24 cellular contexts compared by ENCODE assay signal in the genomic region with DNA sequence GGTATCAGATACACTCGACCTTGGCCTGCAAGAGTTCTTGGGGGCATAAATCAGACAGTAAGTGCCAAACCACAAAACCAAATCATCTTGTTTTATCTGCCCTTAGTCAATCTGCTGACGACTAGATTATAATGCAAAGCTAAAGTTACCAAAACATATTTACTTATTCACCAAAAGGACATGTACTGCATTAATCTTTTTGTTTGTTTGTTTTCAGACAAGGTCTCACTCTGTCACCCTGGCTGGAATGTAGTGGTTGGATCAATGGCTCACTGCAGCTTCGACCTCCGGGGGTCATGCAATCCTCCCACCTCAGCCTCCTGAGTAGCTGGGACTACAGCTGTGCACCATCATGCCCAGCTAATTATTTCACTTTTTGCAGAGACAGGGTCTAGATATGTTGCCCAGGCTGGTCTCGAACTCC.
"Had no signal": no experiment of that assay in that cellular context is flagged by ENCODE, and none has a peak within 500 bp of the region (broad histone marks: within the 10 kb centered on the region; RNA-seq: fewer than 3 reads in every experiment).

No MANE protein-coding gene starts in this region.

- H3K36me3 Mint-ChIP-seq: activated naive CD4-positive, alpha-beta T cell treated with anti-CD3 and anti-CD28 coated beads, Interleukin-2, amount 10 ng/mL, durations not matched to agents 7 days and 5 days had no signal

- H3K27ac ChIP-seq: ascending aorta, breast epithelium, esophagus muscularis mucosa, hepatocyte, left lung, neural progenitor cell, psoas muscle, tibial nerve, VCaP had no signal

- H3K27me3 ChIP-seq: ascending aorta, breast epithelium, esophagus muscularis mucosa, hepatocyte, left lung, neural progenitor cell, tibial nerve had no signal

- H3K4me1 Mint-ChIP-seq: activated naive CD4-positive, alpha-beta T cell treated with anti-CD3 and anti-CD28 coated beads, Interleukin-2, amount 10 ng/mL, durations not matched to agents 7 days and 5 days; activated naive CD8-positive, alpha-beta T cell treated with anti-CD3 and anti-CD28 coated beads, Interleukin-2, amount 50 U/mL, for 24 hours had no signal

- ATAC-seq: activated naive CD8-positive, alpha-beta T cell treated with anti-CD3 and anti-CD28 coated beads, Interleukin-2, amount 50 U/mL, for 24 hours; left lung; psoas muscle; right cardiac atrium had no signal

- H3K27me3 Mint-ChIP-seq: activated naive CD4-positive, alpha-beta T cell treated with anti-CD3 and anti-CD28 coated beads, Interleukin-2, amount 10 ng/mL, durations not matched to agents 7 days and 5 days; activated naive CD8-positive, alpha-beta T cell treated with anti-CD3 and anti-CD28 coated beads, Interleukin-2, amount 50 U/mL, for 24 hours; stimulated activated naive CD8-positive, alpha-beta T cell treated with anti-CD3 and anti-CD28 coated beads, Interleukin-15, Interleukin-2, amounts not matched to agents 100 ng/mL and 50 ng/mL, for 24 hours had no signal

- DNase-seq: activated CD4-positive, alpha-beta T cell treated with anti-CD3 and anti-CD28 coated beads for 1 hour; activated CD8-positive, alpha-beta memory T cell treated with anti-CD3 and anti-CD28 coated beads for 24 hours; activated CD8-positive, alpha-beta memory T cell treated with anti-CD3 and anti-CD28 coated beads, Interleukin-2, amount 50 U/mL, for 48 hours; activated effector memory CD4-positive, alpha-beta T cell treated with Interleukin-2 at 50 U/mL for 16 hours; activated naive CD4-positive, alpha-beta T cell treated with anti-CD3 and anti-CD28 coated beads, Interleukin-2, amount 10 ng/mL, durations not matched to agents 7 days and 5 days; activated naive CD8-positive, alpha-beta T cell treated with anti-CD3 and anti-CD28 coated beads, Interleukin-2, amount 50 U/mL, for 24 hours; activated T-cell treated with anti-CD3 and anti-CD28 coated beads, Interleukin-2, amount 50 U/mL, for 48 hours; cerebellar nuclear complex; cortex of kidney; foreskin fibroblast; left lung; psoas muscle; right cardiac atrium; small intestine; stimulated activated CD4-positive, alpha-beta T cell treated with anti-CD3 and anti-CD28 coated beads, Interleukin-15, amount 100 ng/mL, for 24 hours; stimulated activated CD4-positive, alpha-beta T cell treated with anti-CD3 and anti-CD28 coated beads, Interleukin-2, amount 100 ng/mL, for 48 hours had no signal

- H3K4me3 Mint-ChIP-seq: activated naive CD4-positive, alpha-beta T cell treated with anti-CD3 and anti-CD28 coated beads, Interleukin-2, amount 10 ng/mL, durations not matched to agents 7 days and 5 days; activated naive CD8-positive, alpha-beta T cell treated with anti-CD3 and anti-CD28 coated beads, Interleukin-2, amount 50 U/mL, for 24 hours; neural progenitor cell; stimulated activated naive CD8-positive, alpha-beta T cell treated with anti-CD3 and anti-CD28 coated beads, Interleukin-15, Interleukin-2, amounts not matched to agents 100 ng/mL and 50 ng/mL, for 24 hours had no signal

- H3K4me3 ChIP-seq: ascending aorta, breast epithelium, esophagus muscularis mucosa, hepatocyte, left lung, neural progenitor cell, psoas muscle, tibial nerve had no signal

- H3K36me3 ChIP-seq: breast epithelium, neural progenitor cell had no signal

- H3K27ac Mint-ChIP-seq: activated naive CD4-positive, alpha-beta T cell treated with anti-CD3 and anti-CD28 coated beads, Interleukin-2, amount 10 ng/mL, durations not matched to agents 7 days and 5 days; activated naive CD8-positive, alpha-beta T cell treated with anti-CD3 and anti-CD28 coated beads, Interleukin-2, amount 50 U/mL, for 24 hours; neural progenitor cell; stimulated activated naive CD8-positive, alpha-beta T cell treated with anti-CD3 and anti-CD28 coated beads, Interleukin-15, Interleukin-2, amounts not matched to agents 100 ng/mL and 50 ng/mL, for 24 hours had no signal

- H3K4me2 ChIP-seq: hepatocyte, neural progenitor cell had no signal

- H3K9ac ChIP-seq: neural progenitor cell had no signal

- H3K4me1 ChIP-seq: ascending aorta, breast epithelium, psoas muscle had no signal

- H2AFZ ChIP-seq: hepatocyte, neural progenitor cell had no signal

- H3K9me3 Mint-ChIP-seq: activated naive CD4-positive, alpha-beta T cell treated with anti-CD3 and anti-CD28 coated beads, Interleukin-2, amount 10 ng/mL, durations not matched to agents 7 days and 5 days; activated naive CD8-positive, alpha-beta T cell treated with anti-CD3 and anti-CD28 coated beads, Interleukin-2, amount 50 U/mL, for 24 hours; neural progenitor cell; stimulated activated naive CD8-positive, alpha-beta T cell treated with anti-CD3 and anti-CD28 coated beads, Interleukin-15, Interleukin-2, amounts not matched to agents 100 ng/mL and 50 ng/mL, for 24 hours had no signal

- H3K9me3 ChIP-seq: ascending aorta, breast epithelium, esophagus muscularis mucosa, left lung, psoas muscle, tibial nerve had no signal
